9 cellular contexts compared by ENCODE assay signal in the genomic region with DNA sequence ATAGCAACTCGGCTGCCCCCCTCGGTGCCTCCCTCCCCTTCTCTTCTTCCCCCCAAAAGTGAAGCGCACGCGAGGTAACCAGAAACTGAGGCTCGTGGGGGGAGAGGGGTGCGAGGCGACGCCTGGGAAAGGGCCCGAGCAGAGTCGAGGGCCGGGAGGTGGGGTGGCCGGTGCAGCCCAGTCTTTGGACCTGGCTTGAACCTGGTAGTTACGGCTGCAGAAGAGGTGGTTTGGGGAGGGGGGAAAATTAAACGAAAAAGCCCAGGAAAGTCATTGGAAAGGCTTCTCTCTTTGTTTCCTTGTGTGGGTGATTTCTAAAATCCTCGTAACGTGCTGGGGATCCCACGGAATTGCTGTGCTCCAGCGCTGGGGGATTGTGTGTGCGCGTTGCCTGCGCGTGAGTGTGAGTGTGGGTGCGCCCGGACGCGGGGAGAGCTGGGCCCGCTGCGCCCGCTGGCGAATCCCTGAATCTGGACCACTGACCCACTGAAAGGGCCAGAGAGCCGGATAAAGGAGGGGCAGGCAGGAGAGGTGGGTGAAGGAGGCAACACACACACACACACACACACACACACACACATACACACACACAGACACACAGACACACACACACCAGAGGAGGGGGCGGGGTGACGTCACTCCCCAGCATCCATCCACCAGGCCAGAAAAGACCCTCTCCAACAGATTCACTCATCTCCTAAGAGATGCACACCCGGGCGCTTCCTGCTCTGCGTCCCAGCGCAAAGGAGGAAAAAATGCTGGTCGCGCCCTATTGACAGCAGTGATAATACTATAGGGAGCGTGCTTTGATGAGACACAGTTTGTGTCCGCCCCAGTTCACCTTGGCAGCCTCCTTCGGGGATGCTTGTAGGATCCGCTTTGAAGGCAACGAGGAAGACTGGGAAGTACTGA.
DNase-seq lines count a peak whose midpoint lies in the region; ATAC-seq and TF ChIP-seq lines count a peak whose summit lies in the region.
"Had no signal": no experiment of that assay in that cellular context is flagged by ENCODE, and none has a peak within 500 bp of the region (broad histone marks: within the 10 kb centered on the region; RNA-seq: fewer than 3 reads in every experiment).

No MANE protein-coding gene starts in this region.

- H3K27ac ChIP-seq in coronary artery, result peak overlapping the region; percentile 80 to 82
- no peak overlapping the region for H3K27ac ChIP-seq in tibial nerve
- no peak overlapping the region for H3K27ac ChIP-seq in RWPE1

- DNase-seq in activated CD4-positive, alpha-beta T cell treated with anti-CD3 and anti-CD28 coated beads for 36 hours, result no peak
- no peak for DNase-seq in activated CD4-positive, alpha-beta T cell treated with anti-CD3 and anti-CD28 coated beads for 4 hours
- DNase-seq in coronary artery (ENCODE audit: low spot score) (peak; percentile 73), memory B cell (ENCODE audit: low spot score in 2 of 2) (no peak), tibial nerve (ENCODE audit: low spot score in 2 of 2) (no peak), RWPE1 (ENCODE audit: low spot score) (no peak), NCI-H1417 (lab: John Stamatoyannopoulos, UW) (no peak)

- H3K36me3 ChIP-seq in tibial nerve, result no peaks in the 10 kb centered on the region

- H3K4me3 ChIP-seq in coronary artery (peak overlapping the region; percentile 90), tibial nerve (peak overlapping the region; percentile 43 to 70 (median 50))

- no peak for TF ChIP-seq CTCF in coronary artery (IDR thresholded peaks at IDR 0.05)
- no peak for TF ChIP-seq CTCF in tibial nerve (IDR thresholded peaks at IDR 0.05)
- no peak for TF ChIP-seq CTCF in RWPE1 (conservative IDR thresholded peaks at IDR 0.05; ENCODE audit: low read depth)

- whole genome bisulfite sequencing in tibial nerve, 2 donors, result 17 to 19% methylated on average over 43 to 44 of the region's 45 CpGs

- intact Hi-C loops in activated CD4-positive, alpha-beta T cell treated with anti-CD3 and anti-CD28 coated beads for 36 hours (cut with DNase I, micrococcal nuclease), result no loop called here

- CTCF ChIA-PET in activated CD4-positive, alpha-beta T cell treated with anti-CD3 and anti-CD28 coated beads for 36 hours (lab: Charles Lee), result no interaction called here
- CTCF ChIA-PET in RWPE1 (lab: Yijun Ruan, JAX), result no interaction called here

- POLR2A ChIA-PET in activated CD4-positive, alpha-beta T cell treated with anti-CD3 and anti-CD28 coated beads for 36 hours (lab: Charles Lee), result no interaction called here
- POLR2A ChIA-PET in RWPE1 (lab: Yijun Ruan, JAX; ENCODE audit: low non-redundant PET), result no interaction called here

- peak overlapping the region; percentile 39 for H3K4me3 Mint-ChIP-seq in activated CD4-positive, alpha-beta T cell treated with anti-CD3 and anti-CD28 coated beads for 36 hours
- H3K4me3 Mint-ChIP-seq in memory B cell, result peak overlapping the region; percentile 60

- H3K36me3 Mint-ChIP-seq in activated CD4-positive, alpha-beta T cell treated with anti-CD3 and anti-CD28 coated beads for 36 hours (ENCODE audit: low read depth), result no peaks in the 10 kb centered on the region
- peaks cover 2% of the 10 kb centered on the region for H3K36me3 Mint-ChIP-seq in memory B cell

- no peaks in the 10 kb centered on the region for H3K9me3 ChIP-seq in tibial nerve

- no peaks in the 10 kb centered on the region for H3K9me3 Mint-ChIP-seq in activated CD4-positive, alpha-beta T cell treated with anti-CD3 and anti-CD28 coated beads for 36 hours (ENCODE audit: low read depth)
- H3K9me3 Mint-ChIP-seq in memory B cell, result no peaks in the 10 kb centered on the region

- peaks cover 45% of the 10 kb centered on the region for H3K27me3 Mint-ChIP-seq in activated CD4-positive, alpha-beta T cell treated with anti-CD3 and anti-CD28 coated beads for 36 hours
- peaks cover 17% of the 10 kb centered on the region for H3K27me3 Mint-ChIP-seq in memory B cell

- H3K27me3 ChIP-seq in tibial nerve, result peaks cover 0 to 33% of the 10 kb centered on the region in 2 donors

- H3K4me1 Mint-ChIP-seq in activated CD4-positive, alpha-beta T cell treated with anti-CD3 and anti-CD28 coated beads for 36 hours, result peaks cover 8% of the 10 kb centered on the region
- peaks cover 2% of the 10 kb centered on the region for H3K4me1 Mint-ChIP-seq in memory B cell

- peaks cover 0 to 28% (median 5%) of the 10 kb centered on the region in 4 donors for H3K4me1 ChIP-seq in tibial nerve

- no peak for ATAC-seq in activated CD4-positive, alpha-beta T cell treated with anti-CD3 and anti-CD28 coated beads for 36 hours
- no peak for ATAC-seq in memory B cell (ENCODE audit: low read depth)
- ATAC-seq in HG03432 (IDR thresholded peaks at IDR 0.05; ENCODE audit: unreplicated experiment), result no peak
- ATAC-seq: Panc1 had no signal

- no peak overlapping the region for H3K27ac Mint-ChIP-seq in activated CD4-positive, alpha-beta T cell treated with anti-CD3 and anti-CD28 coated beads for 36 hours
- no peak overlapping the region for H3K27ac Mint-ChIP-seq in memory B cell

- TF ChIP-seq POLR2A in tibial nerve (IDR thresholded peaks at IDR 0.05), result no peak

- no peak for TF ChIP-seq EP300 in tibial nerve (IDR thresholded peaks at IDR 0.05)

Comparison
In these comparisons a context has a peak if more than half of its experiments do, and no peak if none do; other contexts are left out.
1. H3K27ac ChIP-seq: peak in coronary artery (2 of 2); none in tibial nerve (0 of 4) and RWPE1 (single experiment).